Comparison of ENCODE assay signal across 24 cellular contexts in genomic region chr18:73110307-73110706, GRCh38.
"Had no signal": no experiment of that assay in that cellular context is flagged by ENCODE, and none has a peak within 500 bp of the region (broad histone marks: within the 10 kb centered on the region; RNA-seq: fewer than 3 reads in every experiment).

No MANE protein-coding gene starts in this region.

- H3K27me3 ChIP-seq: neural progenitor cell, neutrophil, right lobe of liver, tibial nerve, uterus had no signal

- H3K79me2 ChIP-seq: parathyroid adenoma had no signal

- H3K4me3 ChIP-seq: left ventricle myocardium inferior, lung, neural progenitor cell, psoas muscle, right lobe of liver, smooth muscle cell, tibial nerve, uterus had no signal

- ATAC-seq: natural killer cell; psoas muscle; right lobe of liver; stimulated activated memory B cell treated with anti-CD40 and anti-IgM and Interleukin-4, amounts not matched to agents 10 μg/mL and 1 μg/mL and 100 μg/mL, for 72 hours; stimulated activated naive CD8-positive, alpha-beta T cell treated with anti-CD3 and anti-CD28 coated beads, Interleukin-15, amount 100 ng/mL, for 72 hours had no signal

- H3K27ac ChIP-seq: left ventricle myocardium inferior, neural progenitor cell, neutrophil, parathyroid adenoma, psoas muscle, right lobe of liver, tibial nerve, uterus had no signal

- H3K4me1 ChIP-seq: left ventricle myocardium inferior, neural progenitor cell, parathyroid adenoma, psoas muscle, right lobe of liver, tibial nerve, uterus had no signal

- H3K36me3 ChIP-seq: left ventricle myocardium inferior, neural progenitor cell, neutrophil, right lobe of liver, tibial nerve, uterus had no signal

- H3K9me3 ChIP-seq: left ventricle myocardium inferior, neutrophil, psoas muscle, right lobe of liver, tibial nerve, uterus had no signal

- DNase-seq: islet precursor cell; left ventricle myocardium inferior; mesendoderm; naive B cell; natural killer cell; nephron progenitor cell; occipital lobe; psoas muscle; right lobe of liver; stimulated activated CD4-positive, alpha-beta T cell treated with anti-CD3 and anti-CD28 coated beads, Interleukin-1b, Interleukin-23, amount 100 ng/mL, for 48 hours; stimulated activated CD4-positive, alpha-beta T cell treated with anti-CD3 and anti-CD28 coated beads, Interleukin-2, amount 100 ng/mL, for 48 hours; stimulated activated CD4-positive, alpha-beta T cell treated with anti-CD3 and anti-CD28 coated beads, Interleukin-4, amount 100 ng/mL, for 4 hours; stimulated activated CD8-positive, alpha-beta memory T cell treated with anti-CD3 and anti-CD28 coated beads, Interleukin-4, amount 100 ng/mL, for 48 hours; stimulated activated naive CD4-positive, alpha-beta T cell treated with Interleukin-2 at 50 U/mL for 16 hours; stimulated activated naive CD8-positive, alpha-beta T cell treated with anti-CD3 and anti-CD28 coated beads, Interleukin-15, amount 100 ng/mL, for 72 hours; substantia nigra; uterus had no signal

- H3K4me2 ChIP-seq: neural progenitor cell, smooth muscle cell had no signal

- H3K9ac ChIP-seq: neural progenitor cell, parathyroid adenoma had no signal

- H2AFZ ChIP-seq: neural progenitor cell, parathyroid adenoma had no signal
